19 cellular contexts compared by ENCODE assay signal in the genomic region with DNA sequence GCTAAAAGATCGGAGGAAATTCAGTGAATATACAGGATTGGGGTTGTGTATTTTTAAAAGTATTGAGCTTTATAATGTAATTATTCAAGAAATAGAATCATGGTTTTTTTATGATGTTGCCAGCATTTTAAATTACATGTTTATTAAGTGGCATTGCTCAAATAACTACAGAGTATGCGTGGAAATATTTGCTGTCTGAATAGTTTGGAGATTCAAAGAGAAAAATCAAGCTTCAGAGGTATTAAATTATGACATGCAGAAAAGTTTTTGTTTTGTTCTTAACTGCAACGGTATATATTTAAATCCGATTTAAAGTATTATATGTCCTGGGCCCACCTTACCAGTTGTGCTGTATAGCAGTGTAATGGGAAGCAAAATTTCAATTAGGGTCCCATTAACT.
"Had no signal": no experiment of that assay in that cellular context is flagged by ENCODE, and none has a peak within 500 bp of the region (broad histone marks: within the 10 kb centered on the region; RNA-seq: fewer than 3 reads in every experiment).

No MANE protein-coding gene starts in this region.

- H3K27ac Mint-ChIP-seq: activated naive CD8-positive, alpha-beta T cell treated with anti-CD3 and anti-CD28 coated beads, Interleukin-2, amount 10 ng/mL, durations not matched to agents 7 days and 5 days; immature natural killer cell; naive B cell; stimulated activated naive B cell treated with anti-CD40 and anti-IgM and Interleukin-4, amounts not matched to agents 10 μg/mL and 1 μg/mL and 100 μg/mL, for 72 hours; T-cell had no signal

- H3K4me3 Mint-ChIP-seq: activated naive CD8-positive, alpha-beta T cell treated with anti-CD3 and anti-CD28 coated beads, Interleukin-2, amount 10 ng/mL, durations not matched to agents 7 days and 5 days; immature natural killer cell; naive B cell; stimulated activated naive B cell treated with anti-CD40 and anti-IgM and Interleukin-4, amounts not matched to agents 10 μg/mL and 1 μg/mL and 100 μg/mL, for 72 hours; T-cell had no signal

- DNase-seq: activated CD4-positive, CD25-positive, alpha-beta regulatory T cell treated with anti-CD3 and anti-CD28 coated beads, Interleukin-2, amount 50 U/mL, for 72 hours; activated naive CD4-positive, alpha-beta T cell; activated naive CD8-positive, alpha-beta T cell treated with anti-CD3 and anti-CD28 coated beads, Interleukin-2, amount 10 ng/mL, durations not matched to agents 7 days and 5 days; aorta; effector CD8-positive, alpha-beta T cell; esophagus squamous epithelium; foreskin fibroblast; immature natural killer cell; left cardiac atrium; naive B cell; posterior cingulate gyrus; retina; stimulated activated CD4-positive, alpha-beta T cell treated with anti-CD3 and anti-CD28 coated beads, Interleukin-15, amount 100 ng/mL, for 24 hours; stimulated activated CD4-positive, alpha-beta T cell treated with anti-CD3 and anti-CD28 coated beads, Interleukin-4, amount 100 ng/mL, for 1 hour; stimulated activated naive B cell treated with anti-CD40 and anti-IgM and Interleukin-4, amounts not matched to agents 10 μg/mL and 1 μg/mL and 100 μg/mL, for 72 hours; T-cell; T-helper 9 cell had no signal

- H3K27me3 ChIP-seq: esophagus squamous epithelium, neutrophil had no signal

- H3K27ac ChIP-seq: neutrophil had no signal

- H3K27me3 Mint-ChIP-seq: activated naive CD8-positive, alpha-beta T cell treated with anti-CD3 and anti-CD28 coated beads, Interleukin-2, amount 10 ng/mL, durations not matched to agents 7 days and 5 days; naive B cell; stimulated activated naive B cell treated with anti-CD40 and anti-IgM and Interleukin-4, amounts not matched to agents 10 μg/mL and 1 μg/mL and 100 μg/mL, for 72 hours; T-cell had no signal

- H3K36me3 ChIP-seq: esophagus squamous epithelium, neutrophil had no signal

- H3K9me3 ChIP-seq: esophagus squamous epithelium, neutrophil had no signal

- H3K36me3 Mint-ChIP-seq: activated naive CD8-positive, alpha-beta T cell treated with anti-CD3 and anti-CD28 coated beads, Interleukin-2, amount 10 ng/mL, durations not matched to agents 7 days and 5 days; immature natural killer cell; naive B cell; stimulated activated naive B cell treated with anti-CD40 and anti-IgM and Interleukin-4, amounts not matched to agents 10 μg/mL and 1 μg/mL and 100 μg/mL, for 72 hours; T-cell had no signal

- H3K4me3 ChIP-seq: lung had no signal

- H3K4me1 Mint-ChIP-seq: activated naive CD8-positive, alpha-beta T cell treated with anti-CD3 and anti-CD28 coated beads, Interleukin-2, amount 10 ng/mL, durations not matched to agents 7 days and 5 days; immature natural killer cell; naive B cell; stimulated activated naive B cell treated with anti-CD40 and anti-IgM and Interleukin-4, amounts not matched to agents 10 μg/mL and 1 μg/mL and 100 μg/mL, for 72 hours; T-cell had no signal

- H3K9me3 Mint-ChIP-seq: activated naive CD8-positive, alpha-beta T cell treated with anti-CD3 and anti-CD28 coated beads, Interleukin-2, amount 10 ng/mL, durations not matched to agents 7 days and 5 days; stimulated activated naive B cell treated with anti-CD40 and anti-IgM and Interleukin-4, amounts not matched to agents 10 μg/mL and 1 μg/mL and 100 μg/mL, for 72 hours had no signal

- ATAC-seq: left cardiac atrium; stimulated activated naive B cell treated with anti-CD40 and anti-IgM and Interleukin-4, amounts not matched to agents 10 μg/mL and 1 μg/mL and 100 μg/mL, for 72 hours; T-cell had no signal
